Comparison of ENCODE assay signal across 15 cellular contexts in the genomic region with DNA sequence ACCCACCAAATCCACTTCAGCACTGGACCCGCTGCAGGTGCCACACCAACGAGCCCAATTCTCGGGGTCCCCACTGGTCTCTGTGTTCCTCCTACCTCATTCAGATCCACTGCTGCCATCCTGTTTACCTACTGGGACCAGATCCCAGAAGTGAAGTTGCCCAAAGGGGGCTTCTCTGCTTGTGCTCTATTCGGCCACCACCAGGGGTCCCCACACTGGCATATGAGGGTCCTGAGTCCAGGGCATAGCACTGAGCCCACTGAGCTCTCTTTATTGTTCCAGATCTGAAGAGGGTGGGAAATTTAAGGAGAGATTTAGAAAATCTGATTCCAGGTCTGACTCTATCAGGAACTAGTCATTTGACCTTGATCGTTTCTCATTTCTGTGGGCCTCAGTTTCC. TPM values are rescaled to one million over a fixed set of nuclear protein-coding genes. Genes with fewer than 3 reads are reported as not detected.
A peak's percentile ranks its signal among the peaks of the same experiment; 100 is the strongest.
DNase-seq lines count a peak whose midpoint lies in the region; TF ChIP-seq lines count a peak whose summit lies in the region.
"Had no signal": no experiment of that assay in that cellular context is flagged by ENCODE, and none has a peak within 500 bp of the region (broad histone marks: within the 10 kb centered on the region; RNA-seq: fewer than 3 reads in every experiment).

No MANE protein-coding gene starts in this region.

- H3K27me3 Mint-ChIP-seq in neural crest cell (ENCODE audit: low read depth): no peaks in the 10 kb centered on the region
- no peaks in the 10 kb centered on the region for H3K27me3 Mint-ChIP-seq in activated naive CD4-positive, alpha-beta T cell treated with anti-CD3 and anti-CD28 coated beads, Interleukin-2, amount 10 ng/mL, durations not matched to agents 7 days and 5 days
- H3K27me3 Mint-ChIP-seq: activated CD4-positive, alpha-beta memory T cell treated with anti-CD3 and anti-CD28 coated beads for 36 hours had no signal

- no peak overlapping the region for H3K27ac Mint-ChIP-seq in neural crest cell (ENCODE audit: unreplicated experiment)
- no peak overlapping the region for H3K27ac Mint-ChIP-seq in activated naive CD4-positive, alpha-beta T cell treated with anti-CD3 and anti-CD28 coated beads, Interleukin-2, amount 10 ng/mL, durations not matched to agents 7 days and 5 days
- H3K27ac Mint-ChIP-seq: activated CD4-positive, alpha-beta memory T cell treated with anti-CD3 and anti-CD28 coated beads for 36 hours; dendritic cell treated with granulocyte-macrophage colony-stimulating factor and Interleukin-4, amounts not matched to agents 40 ng/mL and 50 ng/mL, for 4 days had no signal

- in situ Hi-C loops in G401 (cut with HindIII; ENCODE audit: low sequenced_read_pairs): loop anchor here (5.0 kb wide), 1 partner anchor 42 kb away; no protein-coding TSS in a partner anchor

- TF ChIP-seq CTCF in neural crest cell (conservative IDR thresholded peaks at IDR 0.05): peak; percentile 58

- DNase-seq in ELR (ENCODE audit: low read depth): peak; percentile 24
- DNase-seq in NAMALWA (ENCODE audit: low spot score): peak; percentile 49
- peak; percentile 18 for DNase-seq in dermis blood vessel endothelial cell
- peak; percentile 50 for DNase-seq in neural crest cell (ENCODE audit: low read depth, low spot score)
- no peak for DNase-seq in activated naive CD4-positive, alpha-beta T cell treated with anti-CD3 and anti-CD28 coated beads, Interleukin-2, amount 10 ng/mL, durations not matched to agents 7 days and 5 days
- DNase-seq in G401 (ENCODE audit: low spot score): no peak
- no peak for DNase-seq in AG08396 (ENCODE audit: low spot score)
- no peak for DNase-seq in activated effector memory CD4-positive, alpha-beta T cell treated with Interleukin-2 at 50 U/mL for 16 hours
- DNase-seq: activated CD4-positive, alpha-beta memory T cell treated with anti-CD3 and anti-CD28 coated beads for 36 hours; activated naive CD4-positive, alpha-beta T cell treated with Interleukin-2 at 50 U/mL for 16 hours; DMS153; NCI-H1105 treated with DMSO at 0.1 percent for 48 hours; NCI-H510A treated with DMSO at 0.1 percent for 48 hours; SW 1271 had no signal

- no peaks in the 10 kb centered on the region for H3K36me3 Mint-ChIP-seq in neural crest cell (ENCODE audit: low read depth)
- no peaks in the 10 kb centered on the region for H3K36me3 Mint-ChIP-seq in activated naive CD4-positive, alpha-beta T cell treated with anti-CD3 and anti-CD28 coated beads, Interleukin-2, amount 10 ng/mL, durations not matched to agents 7 days and 5 days
- H3K36me3 Mint-ChIP-seq: activated CD4-positive, alpha-beta memory T cell treated with anti-CD3 and anti-CD28 coated beads for 36 hours had no signal

- CTCF ChIA-PET in activated naive CD4-positive, alpha-beta T cell treated with anti-CD3 and anti-CD28 coated beads, Interleukin-2, amount 10 ng/mL, durations not matched to agents 7 days and 5 days (lab: Charles Lee): no interaction called here

- no peak overlapping the region for H3K4me3 Mint-ChIP-seq in neural crest cell
- H3K4me3 Mint-ChIP-seq in activated naive CD4-positive, alpha-beta T cell treated with anti-CD3 and anti-CD28 coated beads, Interleukin-2, amount 10 ng/mL, durations not matched to agents 7 days and 5 days: no peak overlapping the region
- H3K4me3 Mint-ChIP-seq: activated CD4-positive, alpha-beta memory T cell treated with anti-CD3 and anti-CD28 coated beads for 36 hours; dendritic cell treated with granulocyte-macrophage colony-stimulating factor and Interleukin-4, amounts not matched to agents 40 ng/mL and 50 ng/mL, for 4 days had no signal

- no peaks in the 10 kb centered on the region for H3K4me1 Mint-ChIP-seq in neural crest cell
- H3K4me1 Mint-ChIP-seq in activated naive CD4-positive, alpha-beta T cell treated with anti-CD3 and anti-CD28 coated beads, Interleukin-2, amount 10 ng/mL, durations not matched to agents 7 days and 5 days: no peaks in the 10 kb centered on the region

- peaks cover 2% of the 10 kb centered on the region for H3K9me3 Mint-ChIP-seq in neural crest cell
- H3K9me3 Mint-ChIP-seq in activated naive CD4-positive, alpha-beta T cell treated with anti-CD3 and anti-CD28 coated beads, Interleukin-2, amount 10 ng/mL, durations not matched to agents 7 days and 5 days: no peaks in the 10 kb centered on the region
- H3K9me3 Mint-ChIP-seq: activated CD4-positive, alpha-beta memory T cell treated with anti-CD3 and anti-CD28 coated beads for 36 hours; dendritic cell treated with granulocyte-macrophage colony-stimulating factor and Interleukin-4, amounts not matched to agents 40 ng/mL and 50 ng/mL, for 4 days had no signal

RNA-seq across cellular contexts. Expression of gene GPR45, which starts 2.4 kb away (rescaled TPM):
- total RNA-seq in dermis blood vessel endothelial cell (not detected in 2 replicates), neural crest cell (0.30 TPM in 1 of 2 replicates, not detected in the other)
- not detected in 2 replicates for total RNA-seq in G401 (2014; rRNA removed; shearing (Covaris generic))
- total RNA-seq: activated CD4-positive, alpha-beta memory T cell treated with anti-CD3 and anti-CD28 coated beads for 36 hours had no signal

Comparison
In these comparisons a context has a peak if more than half of its experiments do, and no peak if none do; other contexts are left out.
1. DNase-seq: peak in ELR (single experiment), NAMALWA (single experiment), dermis blood vessel endothelial cell (single experiment) and neural crest cell (single experiment); none in activated naive CD4-positive, alpha-beta T cell treated with anti-CD3 and anti-CD28 coated beads, Interleukin-2, amount 10 ng/mL, durations not matched to agents 7 days and 5 days (single experiment), G401 (single experiment), AG08396 (single experiment) and activated effector memory CD4-positive, alpha-beta T cell treated with Interleukin-2 at 50 U/mL for 16 hours (single experiment).